In the genomic region with DNA sequence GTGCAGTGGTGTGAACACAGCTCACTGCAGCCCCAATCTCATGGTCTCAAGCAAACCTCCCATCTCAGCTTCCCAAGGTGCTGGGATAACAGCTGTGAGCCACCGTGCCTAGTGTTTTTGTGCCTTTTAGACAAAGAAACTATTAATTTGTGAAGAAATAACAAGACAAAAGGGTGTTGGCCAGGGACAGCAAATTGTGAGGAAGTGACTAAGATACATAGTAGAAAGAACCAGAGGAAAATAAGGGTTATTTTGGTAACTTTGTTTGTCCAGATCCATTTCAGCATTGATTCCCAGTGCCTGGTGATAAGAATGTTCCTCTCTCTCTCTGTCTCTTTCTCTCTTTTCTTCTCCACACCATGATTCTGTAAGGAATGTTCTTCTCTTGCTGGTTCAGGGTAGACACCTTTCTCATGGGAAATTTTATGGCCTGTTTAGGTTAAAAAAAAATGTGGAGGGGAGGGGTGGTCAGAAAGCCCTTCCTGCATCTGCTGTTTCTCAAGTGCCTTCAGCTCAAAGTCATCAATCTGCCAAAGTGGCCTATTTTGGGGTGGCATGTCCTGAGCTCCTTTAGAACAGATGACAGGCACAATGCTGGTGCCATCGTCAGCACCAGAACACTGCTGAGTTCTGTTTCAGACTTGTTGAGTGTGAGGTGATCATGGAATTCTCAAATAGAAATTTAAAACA, we compare ENCODE assay signal across 1 cellular context.
TF ChIP-seq lines count a peak whose summit lies in the region.

No MANE protein-coding gene starts in this region.

TF ChIP-seq in HepG2, 621 proteins besides CTCF, POLR2A, EP300 and RAD21 (continued from another document):
- TF ChIP-seq, protein P1, sequence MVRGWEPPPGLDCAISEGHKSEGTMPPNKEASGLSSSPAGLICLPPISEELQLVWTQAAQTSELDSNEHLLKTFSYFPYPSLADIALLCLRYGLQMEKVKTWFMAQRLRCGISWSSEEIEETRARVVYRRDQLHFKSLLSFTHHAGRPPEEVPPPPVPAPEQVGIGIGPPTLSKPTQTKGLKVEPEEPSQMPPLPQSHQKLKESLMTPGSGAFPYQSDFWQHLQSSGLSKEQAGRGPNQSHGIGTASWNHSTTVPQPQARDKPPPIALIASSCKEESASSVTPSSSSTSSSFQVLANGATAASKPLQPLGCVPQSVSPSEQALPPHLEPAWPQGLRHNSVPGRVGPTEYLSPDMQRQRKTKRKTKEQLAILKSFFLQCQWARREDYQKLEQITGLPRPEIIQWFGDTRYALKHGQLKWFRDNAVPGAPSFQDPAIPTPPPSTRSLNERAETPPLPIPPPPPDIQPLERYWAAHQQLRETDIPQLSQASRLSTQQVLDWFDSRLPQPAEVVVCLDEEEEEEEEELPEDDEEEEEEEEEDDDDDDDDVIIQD (CRISPR knock-in tag; IDR thresholded peaks at IDR 0.05; ENCODE audit: low read depth): no peak
- TF ChIP-seq CCAR2 (optimal IDR thresholded peaks at IDR 0.05; ENCODE audit: low read depth, low read length) (no peak), KLF12 (CRISPR knock-in tag; IDR thresholded peaks at IDR 0.05; ENCODE audit: borderline replicate concordance) (no peak), MXD4 (CRISPR knock-in tag; IDR thresholded peaks at IDR 0.05) (no peak), HOXA7 (CRISPR knock-in tag; IDR thresholded peaks at IDR 0.05) (no peak), SMAD1 (CRISPR knock-in tag; IDR thresholded peaks at IDR 0.05; ENCODE audit: borderline replicate concordance, low read depth) (no peak), NFKBIZ (CRISPR knock-in tag; IDR thresholded peaks at IDR 0.05) (no peak), YEATS2 (CRISPR knock-in tag; IDR thresholded peaks at IDR 0.05; ENCODE audit: borderline replicate concordance) (no peak), ZNF333 (CRISPR knock-in tag; IDR thresholded peaks at IDR 0.05; ENCODE audit: borderline replicate concordance) (no peak)
- TF ChIP-seq, protein P2, sequence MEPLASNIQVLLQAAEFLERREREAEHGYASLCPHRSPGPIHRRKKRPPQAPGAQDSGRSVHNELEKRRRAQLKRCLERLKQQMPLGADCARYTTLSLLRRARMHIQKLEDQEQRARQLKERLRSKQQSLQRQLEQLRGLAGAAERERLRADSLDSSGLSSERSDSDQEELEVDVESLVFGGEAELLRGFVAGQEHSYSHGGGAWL (CRISPR knock-in tag; IDR thresholded peaks at IDR 0.05): no peak
- TF ChIP-seq, protein P3, sequence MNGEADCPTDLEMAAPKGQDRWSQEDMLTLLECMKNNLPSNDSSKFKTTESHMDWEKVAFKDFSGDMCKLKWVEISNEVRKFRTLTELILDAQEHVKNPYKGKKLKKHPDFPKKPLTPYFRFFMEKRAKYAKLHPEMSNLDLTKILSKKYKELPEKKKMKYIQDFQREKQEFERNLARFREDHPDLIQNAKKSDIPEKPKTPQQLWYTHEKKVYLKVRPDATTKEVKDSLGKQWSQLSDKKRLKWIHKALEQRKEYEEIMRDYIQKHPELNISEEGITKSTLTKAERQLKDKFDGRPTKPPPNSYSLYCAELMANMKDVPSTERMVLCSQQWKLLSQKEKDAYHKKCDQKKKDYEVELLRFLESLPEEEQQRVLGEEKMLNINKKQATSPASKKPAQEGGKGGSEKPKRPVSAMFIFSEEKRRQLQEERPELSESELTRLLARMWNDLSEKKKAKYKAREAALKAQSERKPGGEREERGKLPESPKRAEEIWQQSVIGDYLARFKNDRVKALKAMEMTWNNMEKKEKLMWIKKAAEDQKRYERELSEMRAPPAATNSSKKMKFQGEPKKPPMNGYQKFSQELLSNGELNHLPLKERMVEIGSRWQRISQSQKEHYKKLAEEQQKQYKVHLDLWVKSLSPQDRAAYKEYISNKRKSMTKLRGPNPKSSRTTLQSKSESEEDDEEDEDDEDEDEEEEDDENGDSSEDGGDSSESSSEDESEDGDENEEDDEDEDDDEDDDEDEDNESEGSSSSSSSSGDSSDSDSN (CRISPR knock-in tag; IDR thresholded peaks at IDR 0.05): no peak
- TF ChIP-seq, protein P4, sequence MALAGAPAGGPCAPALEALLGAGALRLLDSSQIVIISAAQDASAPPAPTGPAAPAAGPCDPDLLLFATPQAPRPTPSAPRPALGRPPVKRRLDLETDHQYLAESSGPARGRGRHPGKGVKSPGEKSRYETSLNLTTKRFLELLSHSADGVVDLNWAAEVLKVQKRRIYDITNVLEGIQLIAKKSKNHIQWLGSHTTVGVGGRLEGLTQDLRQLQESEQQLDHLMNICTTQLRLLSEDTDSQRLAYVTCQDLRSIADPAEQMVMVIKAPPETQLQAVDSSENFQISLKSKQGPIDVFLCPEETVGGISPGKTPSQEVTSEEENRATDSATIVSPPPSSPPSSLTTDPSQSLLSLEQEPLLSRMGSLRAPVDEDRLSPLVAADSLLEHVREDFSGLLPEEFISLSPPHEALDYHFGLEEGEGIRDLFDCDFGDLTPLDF (CRISPR knock-in tag; IDR thresholded peaks at IDR 0.05): no peak
TF ChIP-seq in HepG2: peak in this region for 0.
